10 cellular contexts compared by ENCODE assay signal in genomic region chr11:43947003-43947500, GRCh38. TPM values are rescaled to one million over a fixed set of nuclear protein-coding genes. Genes with fewer than 3 reads are reported as not detected.
DNase-seq lines count a peak whose midpoint lies in the region; ATAC-seq, FAIRE-seq and TF ChIP-seq lines count a peak whose summit lies in the region.
"Had no signal": no experiment of that assay in that cellular context is flagged by ENCODE, and none has a peak within 500 bp of the region (broad histone marks: within the 10 kb centered on the region; RNA-seq: fewer than 3 reads in every experiment).

No MANE protein-coding gene starts in this region.

- BruUV-seq in K562 (replicated peaks; lab: Mats Ljungman, UMichigan) (no TSS peak), PC-9 (replicated peaks; lab: Mats Ljungman, UMichigan) (no TSS peak)

- TF ChIP-seq POLR2A in K562 (conservative IDR thresholded peaks at IDR 0.05) = no peak

- DNase-seq in AG20443 (ENCODE audit: low spot score) = peak; percentile 56
- peak; percentile 64 for DNase-seq in Karpas-422
- DNase-seq in K562 (ENCODE audit: extremely low read depth in 1 of 4, low spot score in 3 of 4) = peak; percentile 49 to 82 (median 56)
- DNase-seq in frontal cortex (ENCODE audit: low spot score in 2 of 2) = no peak
- DNase-seq in GM19239 (ENCODE audit: insufficient read length, low spot score) = no peak
- no peak for DNase-seq in PC-9
- DNase-seq in ecto neural progenitor cell (ENCODE audit: low spot score) = no peak

- H3K9me1 ChIP-seq in K562 (ENCODE audit: control insufficient read depth, insufficient read depth, low read length) = no peaks in the 10 kb centered on the region

- H3K27ac ChIP-seq in Karpas-422 (ENCODE audit: low read length) (no peak overlapping the region), K562 (ENCODE audit: extremely low read depth, low read depth, low read length) (no peak overlapping the region), liver (ENCODE audit: low read depth in 1 of 2, low read length in 2 of 2) (no peak overlapping the region), PC-9 (no peak overlapping the region)
- H3K27ac ChIP-seq: epithelial cell of prostate, parathyroid adenoma had no signal

- H3K79me2 ChIP-seq in Karpas-422 (ENCODE audit: low read length) (no peaks in the 10 kb centered on the region), K562 (ENCODE audit: control insufficient read depth, insufficient read depth, low read length) (no peaks in the 10 kb centered on the region; the same call in 2 of the 3 replicates), PC-9 (ENCODE audit: low read depth) (no peaks in the 10 kb centered on the region)
- H3K79me2 ChIP-seq: parathyroid adenoma had no signal

- H3K9me3 ChIP-seq in Karpas-422 (ENCODE audit: low read length) (no peaks in the 10 kb centered on the region), K562 (replicated peaks; ENCODE audit: control insufficient read depth, insufficient read depth, low read depth, low read length) (no peaks in the 10 kb centered on the region; the same call in none of the 2 replicates), liver (ENCODE audit: control insufficient read depth in 4 of 4, low read length in 3 of 4) (no peaks in the 10 kb centered on the region), PC-9 (ENCODE audit: insufficient read depth, low read depth) (no peaks in the 10 kb centered on the region)

- in situ Hi-C loops in K562 (cut with MboI) = loop anchor here (5.0 kb wide), 1 partner anchor 90 kb away; no protein-coding TSS in a partner anchor

- TF ChIP-seq CTCF in K562 (IDR thresholded peaks at IDR 0.05 in 2 of 3, conservative IDR thresholded peaks at IDR 0.05 in 1 of 3; ENCODE audit: insufficient read depth in 2 of 3, low read depth in 1 of 3, low read length in 3 of 3) = peak; percentile 79 to 96 (median 94)
- peak; percentile 31 for TF ChIP-seq CTCF in liver (IDR thresholded peaks at IDR 0.05; ENCODE audit: low read depth, low read length, missing input control)
- TF ChIP-seq CTCF in PC-9 (conservative IDR thresholded peaks at IDR 0.05) = no peak; the same call in 1 of the 2 replicates

- H3K4me2 ChIP-seq in Karpas-422 (ENCODE audit: low read depth, low read length, poor library complexity, severe bottlenecking) = no peak overlapping the region
- H3K4me2 ChIP-seq in K562 (ENCODE audit: insufficient read depth, low read length) = no peak overlapping the region
- no peak overlapping the region for H3K4me2 ChIP-seq in PC-9

- ATAC-seq in K562 = peak; percentile 81

- H3K4me3 ChIP-seq in Karpas-422 (ENCODE audit: low read length) = no peak overlapping the region
- H3K4me3 ChIP-seq in K562 = no peak overlapping the region
- H3K4me3 ChIP-seq in liver (ENCODE audit: low read depth in 1 of 3, low read length in 3 of 3) = no peak overlapping the region
- H3K4me3 ChIP-seq in PC-9 = no peak overlapping the region

- H3K36me3 ChIP-seq in Karpas-422 (ENCODE audit: insufficient read depth, low read length) (no peaks in the 10 kb centered on the region), K562 (ENCODE audit: control insufficient read depth, insufficient read depth, low read length) (no peaks in the 10 kb centered on the region), liver (ENCODE audit: control insufficient read depth in 4 of 4, insufficient read depth in 3 of 4, low read depth in 1 of 4, low read length in 3 of 4) (no peaks in the 10 kb centered on the region), PC-9 (ENCODE audit: low read depth) (no peaks in the 10 kb centered on the region)

- peak; percentile 41 to 60 for TF ChIP-seq RAD21 in K562 (CRISPR knock-in tag; conservative IDR thresholded peaks at IDR 0.05 in 1 of 2, IDR thresholded peaks at IDR 0.05 in 1 of 2)
- peak; percentile 45 to 76 for TF ChIP-seq RAD21 in liver (IDR thresholded peaks at IDR 0.05)

- no peaks in the 10 kb centered on the region for H3K27me3 ChIP-seq in Karpas-422 (ENCODE audit: low read length)
- peaks cover 10 to 19% of the 10 kb centered on the region in 2 experiments; a peak in 4 of 5 replicates for H3K27me3 ChIP-seq in K562 (ENCODE audit: control insufficient read depth in 2 of 2, insufficient read depth in 2 of 2, low read length in 2 of 2)
- peaks cover 0 to 2% (median 0%) of the 10 kb centered on the region in 4 donors for H3K27me3 ChIP-seq in liver (ENCODE audit: control insufficient read depth in 4 of 4, insufficient read depth in 4 of 4, low read length in 3 of 4)
- peaks cover 81% of the 10 kb centered on the region for H3K27me3 ChIP-seq in PC-9 (ENCODE audit: insufficient read depth, low read depth)

- intact Hi-C loops in K562 (cut with micrococcal nuclease) (loop anchor here (10.0 kb wide), 2 partner anchors 118 to 122 kb away; partner anchors contain the start of gene ACCS), PC-9 (cut with micrococcal nuclease; ENCODE audit: unreplicated experiment) (no loop called here)

- H3K9ac ChIP-seq in Karpas-422 (ENCODE audit: low read length) (no peak overlapping the region), K562 (ENCODE audit: insufficient read depth in 1 of 2, low read depth in 2 of 2, low read length in 2 of 2) (no peak overlapping the region), liver (ENCODE audit: low read depth in 1 of 2, low read length in 2 of 2) (no peak overlapping the region)
- H3K9ac ChIP-seq: parathyroid adenoma had no signal

- H3K9me2 ChIP-seq in Karpas-422 (replicated peaks; ENCODE audit: insufficient read depth, low read length) (no peaks in the 10 kb centered on the region), PC-9 (ENCODE audit: insufficient read depth) (no peaks in the 10 kb centered on the region)

- peak; percentile 95 for FAIRE-seq in K562 (lab: Jason Lieb, UNC)
- no peak for FAIRE-seq in frontal cortex (lab: Jason Lieb, UNC)
- no peak for FAIRE-seq in GM19239 (lab: Jason Lieb, UNC)

- POLR2A ChIA-PET in K562 (lab: Yijun Ruan, JAX) (interaction anchor here (0.7 to 2.1 kb wide), 6 partner anchors 9 to 27 kb away, joined by 3 to 9 read pairs (median 3); no protein-coding TSS in a partner anchor), PC-9 (lab: Charles Lee; ENCODE audit: unreplicated experiment) (no interaction called here)

- TF ChIP-seq EP300 in K562 (IDR thresholded peaks at IDR 0.05; ENCODE audit: low read length) = peak; percentile 22; the same call in 1 of the 2 replicates

- CTCF ChIA-PET in K562 (lab: Yijun Ruan, JAX; ENCODE audit: low intra/inter-chr PET ratio) (no interaction called here), PC-9 (lab: Charles Lee) (no interaction called here)

- H4K20me1 ChIP-seq in Karpas-422 (ENCODE audit: insufficient read depth, low read depth, low read length) = no peaks in the 10 kb centered on the region
- H4K20me1 ChIP-seq in K562 (replicated peaks; ENCODE audit: control insufficient read depth, insufficient read depth, low read length) = no peaks in the 10 kb centered on the region; the same call in 1 of the 2 replicates
- no peaks in the 10 kb centered on the region for H4K20me1 ChIP-seq in PC-9 (ENCODE audit: insufficient read depth)

- 10% methylated on average over 7 of the region's 9 CpGs for WGBS in K562 (ENCODE audit: insufficient coverage, low coverage, missing lambda C conversion rate)
- 40% methylated on average over 9 of the region's 9 CpGs for WGBS in liver

- H2AFZ ChIP-seq in Karpas-422 (ENCODE audit: low read length) = no peak overlapping the region
- H2AFZ ChIP-seq in K562 (ENCODE audit: low read depth, low read length) = peak overlapping the region; percentile 92
- no peak overlapping the region for H2AFZ ChIP-seq in PC-9
- H2AFZ ChIP-seq: parathyroid adenoma had no signal

- H3F3A ChIP-seq in PC-9 (ENCODE audit: insufficient read depth, low read depth) = no peaks in the 10 kb centered on the region

- no peaks in the 10 kb centered on the region for H3K4me1 ChIP-seq in Karpas-422 (ENCODE audit: low read length)
- peaks cover 34% of the 10 kb centered on the region in 2 experiments; a peak in 4 of 5 replicates for H3K4me1 ChIP-seq in K562 (replicated peaks in 1 of 2; ENCODE audit: control insufficient read depth in 2 of 2, insufficient read depth in 2 of 2, low read length in 2 of 2)
- peaks cover 0 to 22% (median 14%) of the 10 kb centered on the region in 4 donors for H3K4me1 ChIP-seq in liver (ENCODE audit: control insufficient read depth in 4 of 4, insufficient read depth in 4 of 4, low read length in 3 of 4)
- peaks cover 6% of the 10 kb centered on the region; the same call in 1 of the 2 replicates for H3K4me1 ChIP-seq in PC-9 (replicated peaks; ENCODE audit: insufficient read depth)
- H3K4me1 ChIP-seq: parathyroid adenoma had no signal

TF ChIP-seq in liver, 16 proteins besides CTCF, POLR2A, EP300 and RAD21 (continues in another document):
- TF ChIP-seq TAF1 (conservative IDR thresholded peaks at IDR 0.05) (no peak), SP1 (IDR thresholded peaks at IDR 0.05) (no peak), HNF4G (IDR thresholded peaks at IDR 0.05) (no peak), HNF4A (conservative IDR thresholded peaks at IDR 0.05) (no peak), GABPA (IDR thresholded peaks at IDR 0.05 in 1 of 2, conservative IDR thresholded peaks at IDR 0.05 in 1 of 2) (no peak), YY1 (IDR thresholded peaks at IDR 0.05) (no peak), ATF3 (IDR thresholded peaks at IDR 0.05) (no peak)

RNA-seq across cellular contexts. Expression of gene C11orf96, which starts 4.6 kb away (rescaled TPM):
- not detected in 2 replicates for total RNA-seq in Karpas-422 (2014; rRNA removed; shearing (Covaris generic); ENCODE audit: low replicate concordance)
- 0.81 and 2.9 TPM in 2 replicates for total RNA-seq in K562 (2011; cell fraction: chromatin; rRNA removed; ENCODE audit: low replicate concordance)
- total RNA-seq in K562 (2011; cell fraction: nucleolus; rRNA removed) = 3.4 and 4.8 TPM in 2 replicates
- total RNA-seq in K562 (2011; cell fraction: nucleoplasm; rRNA removed) = 1.3 and 1.9 TPM in 2 replicates
- total RNA-seq in K562 (2014; rRNA removed) (6.8 and 9.6 TPM in 2 replicates), K562 (2014; rRNA removed; fragmentation: Illumina TruSeq; extraction: Trizol) (0.26 and 0.40 TPM in 2 replicates), K562 (2015; rRNA removed; fragmentation: Illumina TruSeq; extraction: Trizol) (0.83 and 0.90 TPM in 2 replicates), K562 (2021) (7.7 and 8.5 TPM in 2 replicates), liver (10 to 100 TPM in 1 of 2 donors, 1 to 10 TPM in 1; 4.3 to 18.5 TPM), frontal cortex (15.5 TPM), PC-9 (2021) (not detected in 2 replicates)
- polyA plus RNA-seq in K562 (2011; rRNA removed) (1.2 and 2.0 TPM in 2 replicates), K562 (2014; fragmentation: Illumina TruSeq; extraction: Trizol) (0.16 and 0.73 TPM in 2 replicates), K562 (2014; fragmentation: Nextera tagmentation; extraction: Ambion mirVana) (under 1 TPM; 0.08 to 0.14 TPM), K562 (2014; rRNA removed) (6.6 and 10.8 TPM in 2 replicates), liver (10 to 100 TPM in 1 of 2 donors, 1 to 10 TPM in 1; 2.5 to 13.5 TPM)
- 1.9 and 9.3 TPM in 2 replicates for polyA plus RNA-seq in K562 (2011; cell fraction: cytosol; rRNA removed)
- 2.0 and 4.6 TPM in 2 replicates for polyA plus RNA-seq in K562 (2011; cell fraction: nucleus; rRNA removed)
- polyA plus RNA-seq in K562 (2012) = 5.5 and 6.8 TPM in 2 replicates
- 0.18 and 0.25 TPM in 2 replicates for polyA minus RNA-seq in K562 (2011; rRNA and poly(A)+ RNA removed)
- 2.0 and 2.1 TPM in 2 replicates for polyA minus RNA-seq in K562 (2011; cell fraction: cytosol; rRNA and poly(A)+ RNA removed)
- 1.3 and 1.6 TPM in 2 replicates for polyA minus RNA-seq in K562 (2011; cell fraction: nucleus; rRNA and poly(A)+ RNA removed)

Comparison
In these comparisons a context has a peak if more than half of its experiments do, and no peak if none do; other contexts are left out.
1. DNase-seq: peak in AG20443 (single experiment), Karpas-422 (single experiment) and K562 (4 of 4); none in frontal cortex (0 of 2), GM19239 (single experiment), PC-9 (0 of 2) and ecto neural progenitor cell (single experiment).